Comparison of ENCODE assay signal across 1 cellular context in the genomic region with DNA sequence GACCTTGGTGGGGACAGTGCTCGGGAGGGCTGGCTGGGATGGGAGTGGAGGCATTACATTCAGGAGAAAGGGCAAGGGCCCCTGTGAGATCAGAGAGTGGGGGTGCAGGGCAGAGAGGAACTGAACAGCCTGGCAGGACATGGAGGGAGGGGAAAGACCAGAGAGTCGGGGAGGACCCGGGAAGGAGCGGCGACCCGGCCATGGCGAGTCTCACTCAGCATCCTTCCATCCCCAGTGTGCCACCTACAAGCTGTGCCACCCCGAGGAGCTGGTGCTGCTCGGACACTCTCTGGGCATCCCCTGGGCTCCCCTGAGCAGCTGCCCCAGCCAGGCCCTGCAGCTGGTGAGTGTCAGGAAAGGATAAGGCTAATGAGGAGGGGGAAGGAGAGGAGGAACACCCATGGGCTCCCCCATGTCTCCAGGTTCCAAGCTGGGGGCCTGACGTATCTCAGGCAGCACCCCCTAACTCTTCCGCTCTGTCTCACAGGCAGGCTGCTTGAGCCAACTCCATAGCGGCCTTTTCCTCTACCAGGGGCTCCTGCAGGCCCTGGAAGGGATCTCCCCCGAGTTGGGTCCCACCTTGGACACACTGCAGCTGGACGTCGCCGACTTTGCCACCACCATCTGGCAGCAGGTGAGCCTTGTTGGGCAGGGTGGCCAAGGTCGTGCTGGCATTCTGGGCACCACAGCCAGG.
TF ChIP-seq lines count a peak whose summit lies in the region.

No MANE protein-coding gene starts in this region.

TF ChIP-seq in GM23338, 12 proteins besides CTCF, POLR2A, EP300 and RAD21 (continued from another document):
- no peak for TF ChIP-seq ZNF114 (CRISPR knock-in tag; IDR thresholded peaks at IDR 0.05)
- no peak for TF ChIP-seq STAT1 (IDR thresholded peaks at IDR 0.05; ENCODE audit: unreplicated experiment)
- no peak for TF ChIP-seq CREB1 (CRISPR knock-in tag; IDR thresholded peaks at IDR 0.05; ENCODE audit: low read depth)
- TF ChIP-seq, protein P1, sequence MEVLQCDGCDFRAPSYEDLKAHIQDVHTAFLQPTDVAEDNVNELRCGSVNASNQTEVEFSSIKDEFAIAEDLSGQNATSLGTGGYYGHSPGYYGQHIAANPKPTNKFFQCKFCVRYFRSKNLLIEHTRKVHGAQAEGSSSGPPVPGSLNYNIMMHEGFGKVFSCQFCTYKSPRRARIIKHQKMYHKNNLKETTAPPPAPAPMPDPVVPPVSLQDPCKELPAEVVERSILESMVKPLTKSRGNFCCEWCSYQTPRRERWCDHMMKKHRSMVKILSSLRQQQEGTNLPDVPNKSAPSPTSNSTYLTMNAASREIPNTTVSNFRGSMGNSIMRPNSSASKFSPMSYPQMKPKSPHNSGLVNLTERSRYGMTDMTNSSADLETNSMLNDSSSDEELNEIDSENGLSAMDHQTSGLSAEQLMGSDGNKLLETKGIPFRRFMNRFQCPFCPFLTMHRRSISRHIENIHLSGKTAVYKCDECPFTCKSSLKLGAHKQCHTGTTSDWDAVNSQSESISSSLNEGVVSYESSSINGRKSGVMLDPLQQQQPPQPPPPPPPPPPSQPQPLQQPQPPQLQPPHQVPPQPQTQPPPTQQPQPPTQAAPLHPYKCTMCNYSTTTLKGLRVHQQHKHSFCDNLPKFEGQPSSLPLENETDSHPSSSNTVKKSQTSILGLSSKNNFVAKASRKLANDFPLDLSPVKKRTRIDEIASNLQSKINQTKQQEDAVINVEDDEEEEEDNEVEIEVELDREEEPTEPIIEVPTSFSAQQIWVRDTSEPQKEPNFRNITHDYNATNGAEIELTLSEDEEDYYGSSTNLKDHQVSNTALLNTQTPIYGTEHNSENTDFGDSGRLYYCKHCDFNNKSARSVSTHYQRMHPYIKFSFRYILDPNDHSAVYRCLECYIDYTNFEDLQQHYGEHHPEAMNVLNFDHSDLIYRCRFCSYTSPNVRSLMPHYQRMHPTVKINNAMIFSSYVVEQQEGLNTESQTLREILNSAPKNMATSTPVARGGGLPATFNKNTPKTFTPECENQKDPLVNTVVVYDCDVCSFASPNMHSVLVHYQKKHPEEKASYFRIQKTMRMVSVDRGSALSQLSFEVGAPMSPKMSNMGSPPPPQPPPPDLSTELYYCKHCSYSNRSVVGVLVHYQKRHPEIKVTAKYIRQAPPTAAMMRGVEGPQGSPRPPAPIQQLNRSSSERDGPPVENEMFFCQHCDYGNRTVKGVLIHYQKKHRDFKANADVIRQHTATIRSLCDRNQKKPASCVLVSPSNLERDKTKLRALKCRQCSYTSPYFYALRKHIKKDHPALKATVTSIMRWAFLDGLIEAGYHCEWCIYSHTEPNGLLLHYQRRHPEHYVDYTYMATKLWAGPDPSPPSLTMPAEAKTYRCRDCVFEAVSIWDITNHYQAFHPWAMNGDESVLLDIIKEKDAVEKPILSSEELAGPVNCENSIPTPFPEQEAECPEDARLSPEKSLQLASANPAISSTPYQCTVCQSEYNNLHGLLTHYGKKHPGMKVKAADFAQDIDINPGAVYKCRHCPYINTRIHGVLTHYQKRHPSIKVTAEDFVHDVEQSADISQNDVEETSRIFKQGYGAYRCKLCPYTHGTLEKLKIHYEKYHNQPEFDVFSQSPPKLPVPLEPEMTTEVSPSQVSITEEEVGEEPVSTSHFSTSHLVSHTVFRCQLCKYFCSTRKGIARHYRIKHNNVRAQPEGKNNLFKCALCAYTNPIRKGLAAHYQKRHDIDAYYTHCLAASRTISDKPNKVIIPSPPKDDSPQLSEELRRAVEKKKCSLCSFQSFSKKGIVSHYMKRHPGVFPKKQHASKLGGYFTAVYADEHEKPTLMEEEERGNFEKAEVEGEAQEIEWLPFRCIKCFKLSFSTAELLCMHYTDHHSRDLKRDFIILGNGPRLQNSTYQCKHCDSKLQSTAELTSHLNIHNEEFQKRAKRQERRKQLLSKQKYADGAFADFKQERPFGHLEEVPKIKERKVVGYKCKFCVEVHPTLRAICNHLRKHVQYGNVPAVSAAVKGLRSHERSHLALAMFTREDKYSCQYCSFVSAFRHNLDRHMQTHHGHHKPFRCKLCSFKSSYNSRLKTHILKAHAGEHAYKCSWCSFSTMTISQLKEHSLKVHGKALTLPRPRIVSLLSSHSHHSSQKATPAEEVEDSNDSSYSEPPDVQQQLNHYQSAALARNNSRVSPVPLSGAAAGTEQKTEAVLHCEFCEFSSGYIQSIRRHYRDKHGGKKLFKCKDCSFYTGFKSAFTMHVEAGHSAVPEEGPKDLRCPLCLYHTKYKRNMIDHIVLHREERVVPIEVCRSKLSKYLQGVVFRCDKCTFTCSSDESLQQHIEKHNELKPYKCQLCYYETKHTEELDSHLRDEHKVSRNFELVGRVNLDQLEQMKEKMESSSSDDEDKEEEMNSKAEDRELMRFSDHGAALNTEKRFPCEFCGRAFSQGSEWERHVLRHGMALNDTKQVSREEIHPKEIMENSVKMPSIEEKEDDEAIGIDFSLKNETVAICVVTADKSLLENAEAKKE (CRISPR knock-in tag; IDR thresholded peaks at IDR 0.05): no peak
- TF ChIP-seq ZNF331 (CRISPR knock-in tag; IDR thresholded peaks at IDR 0.05; ENCODE audit: low read depth): no peak
- no peak for TF ChIP-seq JUNB (IDR thresholded peaks at IDR 0.05; ENCODE audit: unreplicated experiment)
- no peak for TF ChIP-seq POLR2AphosphoS5 (IDR thresholded peaks at IDR 0.05; ENCODE audit: low read depth)
- no peak for TF ChIP-seq EZH2phosphoT487 (IDR thresholded peaks at IDR 0.05; ENCODE audit: unreplicated experiment)
- TF ChIP-seq EZH2 (IDR thresholded peaks at IDR 0.05; ENCODE audit: low read depth, unreplicated experiment): no peak
- TF ChIP-seq, protein P2, sequence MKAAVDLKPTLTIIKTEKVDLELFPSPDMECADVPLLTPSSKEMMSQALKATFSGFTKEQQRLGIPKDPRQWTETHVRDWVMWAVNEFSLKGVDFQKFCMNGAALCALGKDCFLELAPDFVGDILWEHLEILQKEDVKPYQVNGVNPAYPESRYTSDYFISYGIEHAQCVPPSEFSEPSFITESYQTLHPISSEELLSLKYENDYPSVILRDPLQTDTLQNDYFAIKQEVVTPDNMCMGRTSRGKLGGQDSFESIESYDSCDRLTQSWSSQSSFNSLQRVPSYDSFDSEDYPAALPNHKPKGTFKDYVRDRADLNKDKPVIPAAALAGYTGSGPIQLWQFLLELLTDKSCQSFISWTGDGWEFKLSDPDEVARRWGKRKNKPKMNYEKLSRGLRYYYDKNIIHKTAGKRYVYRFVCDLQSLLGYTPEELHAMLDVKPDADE (IDR thresholded peaks at IDR 0.05): no peak
